9 cellular contexts compared by ENCODE assay signal in genomic region chr1:164771568-164772350, GRCh38.
A peak's percentile ranks its signal among the peaks of the same experiment; 100 is the strongest.
DNase-seq lines count a peak whose midpoint lies in the region; ATAC-seq, FAIRE-seq and TF ChIP-seq lines count a peak whose summit lies in the region.
"Had no signal": no experiment of that assay in that cellular context is flagged by ENCODE, and none has a peak within 500 bp of the region (broad histone marks: within the 10 kb centered on the region; RNA-seq: fewer than 3 reads in every experiment).

No MANE protein-coding gene starts in this region.

- CTCF ChIA-PET in Caco-2 (lab: Charles Lee): interaction anchor here (0.7 kb wide), 1 partner anchor 98 kb away, joined by 3 read pairs; no protein-coding TSS in a partner anchor

- no peaks in the 10 kb centered on the region for H3K9me3 ChIP-seq in Caco-2

- H3K4me1 Mint-ChIP-seq in Caco-2 (ENCODE audit: low read depth, unreplicated experiment) (peaks cover 76% of the 10 kb centered on the region), nephron progenitor cell (peaks cover 84% of the 10 kb centered on the region), endothelial cell (ENCODE audit: unreplicated experiment) (peaks cover 11% of the 10 kb centered on the region)

- peak overlapping the region; percentile 78 for H3K27ac Mint-ChIP-seq in Caco-2 (ENCODE audit: unreplicated experiment)
- H3K27ac Mint-ChIP-seq in nephron progenitor cell: peak overlapping the region; percentile 94
- no peak overlapping the region for H3K27ac Mint-ChIP-seq in endothelial cell (ENCODE audit: unreplicated experiment)

- no peak for TF ChIP-seq CTCF in Caco-2 (IDR thresholded peaks at IDR 0.05; ENCODE audit: insufficient read depth in 1 of 2, low read depth in 1 of 2, low read length in 1 of 2, severe bottlenecking in 1 of 2, unreplicated experiment in 1 of 2)
- no peak for TF ChIP-seq CTCF in nephron progenitor cell (IDR thresholded peaks at IDR 0.05)
- TF ChIP-seq CTCF in endothelial cell (IDR thresholded peaks at IDR 0.05; ENCODE audit: unreplicated experiment): no peak

- peaks cover 1% of the 10 kb centered on the region; the same call in 1 of the 2 replicates for H3K36me3 ChIP-seq in Caco-2 (ENCODE audit: control insufficient read depth, insufficient read depth, low read length)

- intact Hi-C loops in Caco-2 (cut with micrococcal nuclease; ENCODE audit: unreplicated experiment): loop anchor here (2.0 to 10.0 kb wide), 3 partner anchors 15 to 277 kb away; partner anchors contain the start of gene PBX1

- no peaks in the 10 kb centered on the region for H3K27me3 ChIP-seq in Caco-2 (replicated peaks; ENCODE audit: control insufficient read depth, insufficient read depth, low read length)

- H3K4me3 Mint-ChIP-seq in Caco-2 (ENCODE audit: unreplicated experiment) (no peak overlapping the region), nephron progenitor cell (peak overlapping the region; percentile 24), endothelial cell (ENCODE audit: unreplicated experiment) (no peak overlapping the region)

- no TSS peak for BruUV-seq in Caco-2 (replicated peaks; lab: Mats Ljungman, UMichigan)

- no peaks in the 10 kb centered on the region for H3K9me3 Mint-ChIP-seq in Caco-2 (ENCODE audit: unreplicated experiment)
- no peaks in the 10 kb centered on the region for H3K9me3 Mint-ChIP-seq in nephron progenitor cell
- no peaks in the 10 kb centered on the region for H3K9me3 Mint-ChIP-seq in endothelial cell (ENCODE audit: unreplicated experiment)

- H3K36me3 Mint-ChIP-seq in Caco-2 (ENCODE audit: insufficient read depth, unreplicated experiment): peaks cover 7% of the 10 kb centered on the region
- peaks cover 23% of the 10 kb centered on the region for H3K36me3 Mint-ChIP-seq in nephron progenitor cell (ENCODE audit: low read depth)
- H3K36me3 Mint-ChIP-seq in endothelial cell (ENCODE audit: low read depth, unreplicated experiment): no peaks in the 10 kb centered on the region

- no peaks in the 10 kb centered on the region for H3K27me3 Mint-ChIP-seq in Caco-2 (ENCODE audit: insufficient read depth, unreplicated experiment)
- peaks cover 2% of the 10 kb centered on the region for H3K27me3 Mint-ChIP-seq in nephron progenitor cell (ENCODE audit: low read depth, poor library complexity)
- peaks cover 4% of the 10 kb centered on the region for H3K27me3 Mint-ChIP-seq in endothelial cell (ENCODE audit: unreplicated experiment)

- H3K4me1 ChIP-seq in Caco-2: peaks cover 83% of the 10 kb centered on the region

- ATAC-seq in HG03135 (IDR thresholded peaks at IDR 0.05; ENCODE audit: unreplicated experiment): no peak

- no peak overlapping the region for H3K4me3 ChIP-seq in Caco-2 (ENCODE audit: low read depth, low read length)

- DNase-seq in Caco-2 (peak; percentile 67 to 84), NCI-H2227 (lab: John Stamatoyannopoulos, UW; ENCODE audit: unreplicated experiment) (peak; percentile 75), nephron progenitor cell (peak; percentile 45), NCI-H1694 (lab: John Stamatoyannopoulos, UW) (no peak), endothelial cell (ENCODE audit: low spot score) (no peak), NCI-H1694 treated with DMSO at 0.1 percent for 48 hours (lab: John Stamatoyannopoulos, UW) (no peak)
- DNase-seq: DND-41 had no signal

- FAIRE-seq in endometrium (lab: Jason Lieb, UNC): peak; percentile 99

- POLR2A ChIA-PET in Caco-2 (lab: Charles Lee): interaction anchor here (0.6 kb wide), 1 partner anchor 213 kb away, joined by 3 read pairs; the partner anchor contains the start of gene PBX1

Comparison
In these comparisons a context has a peak if more than half of its experiments do, and no peak if none do; other contexts are left out.
1. DNase-seq: peak in Caco-2 (2 of 2), NCI-H2227 (single experiment) and nephron progenitor cell (single experiment); none in NCI-H1694 (single experiment), endothelial cell (single experiment) and NCI-H1694 treated with DMSO at 0.1 percent for 48 hours (single experiment).